Comparison of ENCODE assay signal across 16 cellular contexts in the genomic region with DNA sequence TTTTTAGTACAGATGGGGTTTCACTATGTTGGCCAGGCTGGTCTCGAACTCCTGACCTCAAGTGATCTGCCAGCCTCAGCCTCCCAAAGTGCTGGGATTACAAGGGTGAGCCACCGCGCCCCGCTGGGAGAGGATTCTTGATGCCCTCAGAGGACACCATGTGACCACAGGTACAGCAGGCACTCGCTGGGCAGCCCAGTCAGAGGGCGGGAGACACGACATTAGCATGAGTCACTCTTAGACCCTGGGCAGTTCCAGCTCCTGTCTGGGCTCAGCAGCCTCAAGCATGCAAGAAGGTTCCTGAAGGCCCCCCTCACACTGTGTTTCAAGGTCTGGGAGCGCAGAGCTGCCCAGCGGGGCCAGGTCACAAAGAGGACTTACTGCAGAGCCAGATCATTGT. TPM values are rescaled to one million over a fixed set of nuclear protein-coding genes. Genes with fewer than 3 reads are reported as not detected.
DNase-seq lines count a peak whose midpoint lies in the region; ATAC-seq and TF ChIP-seq lines count a peak whose summit lies in the region.
"Had no signal": no experiment of that assay in that cellular context is flagged by ENCODE, and none has a peak within 500 bp of the region (broad histone marks: within the 10 kb centered on the region; RNA-seq: fewer than 3 reads in every experiment).

No MANE protein-coding gene starts in this region.

- H3K9me3 Mint-ChIP-seq in CD14-positive monocyte = peaks cover 0 to 10% (median 0%) of the 10 kb centered on the region in 7 donors
- H3K9me3 Mint-ChIP-seq: activated T-cell treated with anti-CD3 and anti-CD28 coated beads, Interleukin-2, amount 50 U/mL, for 4 hours had no signal

- TF ChIP-seq CTCF in CD14-positive monocyte (IDR thresholded peaks at IDR 0.05) = no peak

- no peak overlapping the region for H3K4me3 Mint-ChIP-seq in CD14-positive monocyte
- H3K4me3 Mint-ChIP-seq: activated T-cell treated with anti-CD3 and anti-CD28 coated beads, Interleukin-2, amount 50 U/mL, for 4 hours had no signal

- peaks cover 30 to 59% (median 38%) of the 10 kb centered on the region in 3 donors for H3K27me3 Mint-ChIP-seq in CD14-positive monocyte (ENCODE audit: low read depth in 3 of 3)

- ATAC-seq in left colon = peak; percentile 28
- no peak for ATAC-seq in HG03135 (IDR thresholded peaks at IDR 0.05; ENCODE audit: unreplicated experiment)
- ATAC-seq in GM18498 (IDR thresholded peaks at IDR 0.05; ENCODE audit: unreplicated experiment) = no peak
- ATAC-seq: activated T-cell treated with anti-CD3 and anti-CD28 coated beads, Interleukin-2, amount 50 U/mL, for 4 hours; stimulated activated naive CD8-positive, alpha-beta T cell treated with anti-CD3 and anti-CD28 coated beads, Interleukin-15, Interleukin-2, amounts not matched to agents 100 U/mL and 50 U/mL, for 24 hours had no signal

- H3K27ac Mint-ChIP-seq in CD14-positive monocyte = no peak overlapping the region

- peaks cover 19% of the 10 kb centered on the region for H3K4me1 Mint-ChIP-seq in CD14-positive monocyte

- intact Hi-C loops in left colon (cut with DNase I, micrococcal nuclease) (no loop called here), CD14-positive monocyte (cut with micrococcal nuclease) (no loop called here)

- no peaks in the 10 kb centered on the region for H3K36me3 Mint-ChIP-seq in CD14-positive monocyte

- DNase-seq in 8988T = peak; percentile 68
- DNase-seq in HT1080 (ENCODE audit: low read depth) = peak; percentile 82
- peak; percentile 44 for DNase-seq in amniotic epithelial cell (ENCODE audit: low read depth)
- no peak for DNase-seq in left colon
- DNase-seq in CD14-positive monocyte (ENCODE audit: low spot score) = no peak
- DNase-seq in NCI-H446 (lab: John Stamatoyannopoulos, UW) = no peak
- DNase-seq: activated CD4-positive, alpha-beta T cell treated with anti-CD3 and anti-CD28 coated beads for 1 hour; activated T-cell treated with anti-CD3 and anti-CD28 coated beads, Interleukin-2, amount 50 U/mL, for 4 hours; COR-L47; MV-4-11; sigmoid colon; stimulated activated naive CD8-positive, alpha-beta T cell treated with anti-CD3 and anti-CD28 coated beads, Interleukin-15, Interleukin-2, amounts not matched to agents 100 U/mL and 50 U/mL, for 24 hours had no signal

RNA-seq across cellular contexts. Expression of gene STAC2, which starts 11.9 kb away (rescaled TPM):
- not detected in 2 replicates for total RNA-seq in HT1080 (2014; rRNA removed; shearing (Covaris generic))
- polyA plus RNA-seq in HT1080 (2015; cell fraction: cytosol; rRNA removed) = 0.03 TPM in 1 of 2 replicates, not detected in the other
- 0.10 TPM in 1 of 2 replicates, not detected in the other for polyA plus RNA-seq in HT1080 (2015; cell fraction: nucleus; rRNA removed)
- total RNA-seq in left colon = under 1 TPM in 1 of 2 donors, not detected in 1; 0.17 TPM
- polyA plus RNA-seq in CD14-positive monocyte = not detected
- total RNA-seq: activated T-cell treated with anti-CD3 and anti-CD28 coated beads, Interleukin-2, amount 50 U/mL, for 4 hours; dermis microvascular lymphatic vessel endothelial cell; T-helper 1 cell treated with Interleukin-12 subunit alpha and Interleukin-12 subunit beta and Interleukin-4 antibody, amounts not matched to agents 30 ng/mL and 1 ng/mL, for 36 hours had no signal

RNA-seq across cellular contexts. Expression of gene RPL19, which starts 13.8 kb away (rescaled TPM):
- total RNA-seq in HT1080 (2014; rRNA removed; shearing (Covaris generic)) = 2,537 and 3,132 TPM in 2 replicates
- polyA plus RNA-seq in HT1080 (2015; cell fraction: cytosol; rRNA removed) = 2,968 and 3,516 TPM in 2 replicates
- polyA plus RNA-seq in HT1080 (2015; cell fraction: nucleus; rRNA removed) = 1,144 and 1,284 TPM in 2 replicates
- 1,000 to 10,000 TPM; 1,376 to 1,435 TPM for total RNA-seq in left colon
- polyA plus RNA-seq in CD14-positive monocyte = 1,000 to 10,000 TPM; 1,069 to 1,232 TPM

RNA-seq across cellular contexts. Expression of gene CACNB1, which starts 16.4 kb away (rescaled TPM):
- total RNA-seq in HT1080 (2014; rRNA removed; shearing (Covaris generic)) = 5.2 and 5.9 TPM in 2 replicates
- 3.1 and 4.7 TPM in 2 replicates for polyA plus RNA-seq in HT1080 (2015; cell fraction: cytosol; rRNA removed)
- 32.7 and 34.0 TPM in 2 replicates for polyA plus RNA-seq in HT1080 (2015; cell fraction: nucleus; rRNA removed)
- 10 to 100 TPM; 12.7 to 16.1 TPM for total RNA-seq in left colon
- polyA plus RNA-seq in CD14-positive monocyte = under 1 TPM; 0.13 to 0.31 TPM

RNA-seq across cellular contexts. Expression of gene ARL5C, which starts 47.9 kb away (rescaled TPM):
- total RNA-seq in HT1080 (2014; rRNA removed; shearing (Covaris generic)) = not detected in 2 replicates
- polyA plus RNA-seq in HT1080 (2015; cell fraction: cytosol; rRNA removed) = not detected in 2 replicates
- not detected in 2 replicates for polyA plus RNA-seq in HT1080 (2015; cell fraction: nucleus; rRNA removed)
- total RNA-seq in left colon = under 1 TPM in 1 of 2 donors, not detected in 1; 0.56 TPM
- not detected for polyA plus RNA-seq in CD14-positive monocyte
- total RNA-seq: activated T-cell treated with anti-CD3 and anti-CD28 coated beads, Interleukin-2, amount 50 U/mL, for 4 hours; dermis microvascular lymphatic vessel endothelial cell; T-helper 1 cell treated with Interleukin-12 subunit alpha and Interleukin-12 subunit beta and Interleukin-4 antibody, amounts not matched to agents 30 ng/mL and 1 ng/mL, for 36 hours had no signal
- polyA plus RNA-seq: sigmoid colon had no signal

Comparison
In these comparisons a context has a peak if more than half of its experiments do, and no peak if none do; other contexts are left out.
1. DNase-seq: peak in 8988T (single experiment), HT1080 (single experiment) and amniotic epithelial cell (single experiment); none in left colon (0 of 2), CD14-positive monocyte (single experiment) and NCI-H446 (0 of 2).